Comparison of ENCODE assay signal across 1 cellular context in genomic region chr5:77751328-77752023, GRCh38.
TF ChIP-seq lines count a peak whose summit lies in the region.

No MANE protein-coding gene starts in this region.

TF ChIP-seq in H1, 55 proteins besides CTCF, POLR2A, EP300 and RAD21:
- no peak for TF ChIP-seq SP1 (IDR thresholded peaks at IDR 0.05; ENCODE audit: low read depth, low read length)
- TF ChIP-seq SAP30 (IDR thresholded peaks at IDR 0.05; ENCODE audit: insufficient read depth, insufficient replicate concordance, low read length): no peak
- no peak for TF ChIP-seq CHD1 (IDR thresholded peaks at IDR 0.05; ENCODE audit: low read depth, low read length)
- no peak for TF ChIP-seq ASH2L (IDR thresholded peaks at IDR 0.05; ENCODE audit: low read length)
- 0 out of 2 replicates have a peak, but pooled peaks have one; percentile 23 for TF ChIP-seq KDM1A (IDR thresholded peaks at IDR 0.05; ENCODE audit: borderline replicate concordance, low read length)
- TF ChIP-seq POLR2AphosphoS5 (IDR thresholded peaks at IDR 0.05; ENCODE audit: low read depth, low read length): no peak
- no peak for TF ChIP-seq NANOG (IDR thresholded peaks at IDR 0.05; ENCODE audit: insufficient read depth, low read depth, low read length, poor library complexity, severe bottlenecking)
- TF ChIP-seq SUZ12 (IDR thresholded peaks at IDR 0.05; ENCODE audit: low read length): no peak
